8 cellular contexts compared by ENCODE assay signal in the genomic region with DNA sequence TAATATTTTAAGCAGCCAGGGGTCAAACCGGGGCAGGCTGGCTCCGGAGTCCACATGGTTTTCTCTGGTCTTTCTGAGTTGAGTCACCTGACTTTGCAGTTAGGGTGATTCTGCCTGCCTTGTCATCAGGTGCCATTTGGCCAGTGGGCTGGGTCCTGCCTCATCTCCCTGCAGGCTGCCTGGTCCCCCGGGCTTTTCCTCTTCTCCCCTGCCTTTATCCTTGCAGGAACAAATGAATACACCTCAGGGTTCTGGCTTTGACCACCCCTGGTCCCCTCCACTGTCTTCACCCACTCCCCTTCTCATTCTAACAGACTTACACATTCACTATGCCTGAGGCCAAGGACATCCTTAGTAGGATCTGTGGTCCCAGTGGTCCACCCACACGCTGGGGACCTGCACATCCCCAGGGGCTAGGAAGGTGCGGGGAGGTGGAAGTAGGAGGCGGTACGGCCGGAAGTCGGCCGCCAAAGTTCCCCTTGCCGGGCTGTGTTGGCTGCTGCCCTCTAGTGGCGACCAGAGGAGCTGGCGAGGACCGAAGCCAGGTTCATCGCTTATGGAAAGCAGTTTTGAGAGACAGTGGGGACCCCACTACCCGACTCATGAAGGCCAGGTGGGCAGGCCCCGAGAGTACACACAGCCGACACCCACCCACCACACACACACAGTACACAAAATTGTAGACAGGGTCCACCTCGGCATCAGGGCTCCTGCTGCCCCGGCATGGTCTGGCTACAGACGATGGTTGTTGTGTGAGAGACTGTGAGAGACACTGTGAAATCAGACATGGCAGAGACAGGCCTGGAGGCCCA. TPM values are rescaled to one million over a fixed set of nuclear protein-coding genes. Genes with fewer than 3 reads are reported as not detected.
DNase-seq lines count a peak whose midpoint lies in the region; ATAC-seq and TF ChIP-seq lines count a peak whose summit lies in the region.

No MANE protein-coding gene starts in this region.

- ATAC-seq in GM21786 (IDR thresholded peaks at IDR 0.05; ENCODE audit: unreplicated experiment) (peak; percentile 95), Right ventricle myocardium superior (ENCODE audit: poor library complexity) (peak; percentile 90), upper lobe of right lung (peak; percentile 96)

- peak; percentile 97 for TF ChIP-seq CTCF in upper lobe of right lung (IDR thresholded peaks at IDR 0.05)

- DNase-seq in GDM1 (lab: John Stamatoyannopoulos, UW) (peak; percentile 56), SHP77 treated with DMSO at 0.1 percent for 48 hours (lab: John Stamatoyannopoulos, UW) (peak; percentile 60), activated gamma-delta T cell treated with Interleukin-2 at 50 U/mL for 16 hours (peak; percentile 79), Right ventricle myocardium superior (peak; percentile 87), posterior cingulate gyrus (peak; percentile 40 to 96 (median 72)), upper lobe of right lung (peak; percentile 87)

- H3K27ac ChIP-seq in KOPT-K1 (ENCODE audit: low read depth, low read length, poor library complexity, severe bottlenecking): peak overlapping the region; percentile 36
- H3K27ac ChIP-seq in upper lobe of right lung: no peak overlapping the region

- no peaks in the 10 kb centered on the region for H3K27me3 ChIP-seq in upper lobe of right lung

- intact Hi-C loops in Right ventricle myocardium superior (cut with DNase I): no loop called here
- intact Hi-C loops in posterior cingulate gyrus (cut with DNase I): loop anchor here (5.0 kb wide), 1 partner anchor 71 kb away; no protein-coding TSS in a partner anchor
- intact Hi-C loops in upper lobe of right lung (cut with DNase I): no loop called here

- peak overlapping the region; percentile 30 for H3K4me3 ChIP-seq in upper lobe of right lung

- no peaks in the 10 kb centered on the region for H3K4me1 ChIP-seq in upper lobe of right lung

- H3K36me3 ChIP-seq in KOPT-K1 (ENCODE audit: insufficient read depth, low read length) (no peaks in the 10 kb centered on the region), upper lobe of right lung (no peaks in the 10 kb centered on the region)

- H3K9me3 ChIP-seq in KOPT-K1 (ENCODE audit: insufficient read depth, low read length, poor library complexity, severe bottlenecking) (no peaks in the 10 kb centered on the region), upper lobe of right lung (no peaks in the 10 kb centered on the region)

RNA-seq across cellular contexts. Expression of gene TEX261, which starts 6.3 kb away (rescaled TPM):
- 56.3 TPM for total RNA-seq in Right ventricle myocardium superior
- 63.1 TPM for total RNA-seq in upper lobe of right lung

RNA-seq across cellular contexts. Expression of gene ANKRD53, which starts 22.6 kb away (rescaled TPM):
- total RNA-seq in Right ventricle myocardium superior: 0.30 TPM
- total RNA-seq in upper lobe of right lung: 0.38 TPM
